ENCODE assay signal across 9 cellular contexts in the genomic region with DNA sequence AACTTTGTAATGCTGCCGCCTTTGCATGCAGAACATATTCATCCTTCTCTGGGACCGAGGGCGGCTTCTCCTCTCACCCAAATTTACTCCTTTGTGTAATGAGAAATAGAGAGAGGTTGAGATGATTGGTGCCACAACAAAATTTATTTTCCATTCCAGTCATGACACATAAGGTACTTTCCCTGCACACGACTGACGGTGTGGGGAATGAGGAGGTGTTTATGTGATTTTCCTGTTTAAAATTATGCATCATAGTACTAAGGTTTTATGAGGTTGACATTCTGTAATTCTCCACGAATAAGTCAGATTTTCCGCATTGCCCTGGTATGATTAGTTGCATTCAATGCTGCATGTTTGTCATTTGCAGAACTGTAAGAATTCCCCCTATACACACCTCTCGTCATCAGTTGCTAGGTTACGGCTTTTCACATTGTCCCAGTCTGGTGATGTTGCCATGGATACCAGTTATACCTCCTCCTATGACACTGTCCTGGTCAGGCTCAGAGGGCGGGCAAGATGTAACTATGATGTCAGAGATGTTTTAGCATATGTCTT. TPM values are rescaled to one million over a fixed set of nuclear protein-coding genes. Genes with fewer than 3 reads are reported as not detected.
A peak's percentile ranks its signal among the peaks of the same experiment; 100 is the strongest.
DNase-seq lines count a peak whose midpoint lies in the region; ATAC-seq and TF ChIP-seq lines count a peak whose summit lies in the region.
"Had no signal": no experiment of that assay in that cellular context is flagged by ENCODE, and none has a peak within 500 bp of the region (broad histone marks: within the 10 kb centered on the region; RNA-seq: fewer than 3 reads in every experiment).

No MANE protein-coding gene starts in this region.

- H3K79me2 ChIP-seq in OCI-LY3 (ENCODE audit: low read length): no peaks in the 10 kb centered on the region
- peaks cover 18% of the 10 kb centered on the region for H3K79me2 ChIP-seq in neural cell (replicated peaks; ENCODE audit: insufficient read depth, low read length)

- TF ChIP-seq EP300 in neural cell (conservative IDR thresholded peaks at IDR 0.05; ENCODE audit: poor library complexity, severe bottlenecking): peak; percentile 92

- H3K4me1 ChIP-seq in OCI-LY3 (ENCODE audit: low read length) (peaks cover 24% of the 10 kb centered on the region), gastrocnemius medialis (no peaks in the 10 kb centered on the region)

- TF ChIP-seq POLR2A in gastrocnemius medialis (IDR thresholded peaks at IDR 0.05): no peak

- H3K9me3 ChIP-seq in OCI-LY3 (ENCODE audit: insufficient read depth, low read length) (no peaks in the 10 kb centered on the region), neural cell (ENCODE audit: low read length) (no peaks in the 10 kb centered on the region), gastrocnemius medialis (no peaks in the 10 kb centered on the region)

- TF ChIP-seq CTCF in OCI-LY3 (IDR thresholded peaks at IDR 0.05; ENCODE audit: low read depth, low read length) (no peak), neural cell (IDR thresholded peaks at IDR 0.05; ENCODE audit: poor library complexity, severe bottlenecking) (no peak), gastrocnemius medialis (IDR thresholded peaks at IDR 0.05 in 4 of 5, conservative IDR thresholded peaks at IDR 0.05 in 1 of 5) (no peak)

- H2AFZ ChIP-seq in OCI-LY3 (ENCODE audit: low read depth, low read length) (no peak overlapping the region), neural cell (ENCODE audit: low read depth, low read length) (no peak overlapping the region)

- peaks cover 3% of the 10 kb centered on the region for H3F3A ChIP-seq in neural cell (ENCODE audit: insufficient read depth, low read length, poor library complexity, severe bottlenecking)

- intact Hi-C loops in Right ventricle myocardium superior (cut with DNase I): no loop called here
- intact Hi-C loops in gastrocnemius medialis (cut with DNase I; ENCODE audit: low total_unique reads): no loop called here

- ATAC-seq in GM18870 (IDR thresholded peaks at IDR 0.05; ENCODE audit: unreplicated experiment): peak; percentile 86
- ATAC-seq in HG02623 (IDR thresholded peaks at IDR 0.05; ENCODE audit: unreplicated experiment): peak; percentile 75
- no peak for ATAC-seq in Right ventricle myocardium superior (ENCODE audit: poor library complexity)
- ATAC-seq in gastrocnemius medialis: no peak

- H3K27ac ChIP-seq in OCI-LY3 (ENCODE audit: low read length): peak overlapping the region; percentile 18
- peak overlapping the region; percentile 97 for H3K27ac ChIP-seq in neural cell (ENCODE audit: low read length)
- no peak overlapping the region for H3K27ac ChIP-seq in gastrocnemius medialis

- H3K9me2 ChIP-seq in neural cell (ENCODE audit: insufficient read depth, low read length): no peaks in the 10 kb centered on the region

- H4K20me1 ChIP-seq in OCI-LY3 (ENCODE audit: insufficient read depth, low read length) (no peaks in the 10 kb centered on the region), neural cell (ENCODE audit: insufficient read depth) (no peaks in the 10 kb centered on the region)

- H3K9ac ChIP-seq in OCI-LY3 (ENCODE audit: low read length) (0 out of 2 replicates have a peak overlapping the region, but pooled peaks have one; percentile 25), neural cell (ENCODE audit: low read length) (peak overlapping the region; percentile 66)

- H3K4me3 ChIP-seq in OCI-LY3 (ENCODE audit: low read length) (peak overlapping the region; percentile 64), neural cell (ENCODE audit: low read length) (peak overlapping the region; percentile 55), gastrocnemius medialis (no peak overlapping the region)
- H3K4me3 ChIP-seq: lung had no signal

- peak overlapping the region; percentile 87 for H3K4me2 ChIP-seq in OCI-LY3 (ENCODE audit: low read length)
- H3K4me2 ChIP-seq in neural cell (ENCODE audit: low read length): peak overlapping the region; percentile 36

- no peaks in the 10 kb centered on the region for H3K27me3 ChIP-seq in OCI-LY3 (ENCODE audit: low read depth, low read length)
- H3K27me3 ChIP-seq in neural cell (ENCODE audit: insufficient read depth, low read depth, low read length): no peaks in the 10 kb centered on the region
- H3K27me3 ChIP-seq in gastrocnemius medialis: peaks cover 0 to 3% (median 3%) of the 10 kb centered on the region in 3 donors

- peak; percentile 67 for DNase-seq in activated gamma-delta T cell treated with anti-CD3 and anti-CD28 coated beads, Interleukin-2, amount 50 U/mL, for 16 hours (ENCODE audit: low read depth)
- DNase-seq in Right ventricle myocardium superior (no peak), gastrocnemius medialis (no peak), hepatic stellate cell (ENCODE audit: low spot score) (no peak)

- H3K36me3 ChIP-seq in OCI-LY3 (replicated peaks; ENCODE audit: low read depth, low read length): no peaks in the 10 kb centered on the region
- no peaks in the 10 kb centered on the region for H3K36me3 ChIP-seq in neural cell (ENCODE audit: insufficient read depth, low read length)
- no peaks in the 10 kb centered on the region for H3K36me3 ChIP-seq in gastrocnemius medialis

- in situ Hi-C loops in gastrocnemius medialis (cut with MboI; ENCODE audit: low sequenced_read_pairs in 4 of 4): no loop called here

- TF ChIP-seq RAD21 in neural cell (conservative IDR thresholded peaks at IDR 0.05): no peak

TF ChIP-seq in neural cell, 6 proteins besides CTCF, POLR2A, EP300 and RAD21:
- TF ChIP-seq MXI1 (conservative IDR thresholded peaks at IDR 0.05; ENCODE audit: poor library complexity, severe bottlenecking) (peak; percentile 59), SMC3 (conservative IDR thresholded peaks at IDR 0.05; ENCODE audit: poor library complexity) (peak; percentile 12), EZH2 (IDR thresholded peaks at IDR 0.05; ENCODE audit: borderline replicate concordance, insufficient read depth, low read length, poor library complexity, severe bottlenecking) (no peak), POLR2AphosphoS5 (IDR thresholded peaks at IDR 0.05) (peak; percentile 70), TAF1 (IDR thresholded peaks at IDR 0.05; ENCODE audit: low read depth) (no peak)
- TF ChIP-seq, protein P1, sequence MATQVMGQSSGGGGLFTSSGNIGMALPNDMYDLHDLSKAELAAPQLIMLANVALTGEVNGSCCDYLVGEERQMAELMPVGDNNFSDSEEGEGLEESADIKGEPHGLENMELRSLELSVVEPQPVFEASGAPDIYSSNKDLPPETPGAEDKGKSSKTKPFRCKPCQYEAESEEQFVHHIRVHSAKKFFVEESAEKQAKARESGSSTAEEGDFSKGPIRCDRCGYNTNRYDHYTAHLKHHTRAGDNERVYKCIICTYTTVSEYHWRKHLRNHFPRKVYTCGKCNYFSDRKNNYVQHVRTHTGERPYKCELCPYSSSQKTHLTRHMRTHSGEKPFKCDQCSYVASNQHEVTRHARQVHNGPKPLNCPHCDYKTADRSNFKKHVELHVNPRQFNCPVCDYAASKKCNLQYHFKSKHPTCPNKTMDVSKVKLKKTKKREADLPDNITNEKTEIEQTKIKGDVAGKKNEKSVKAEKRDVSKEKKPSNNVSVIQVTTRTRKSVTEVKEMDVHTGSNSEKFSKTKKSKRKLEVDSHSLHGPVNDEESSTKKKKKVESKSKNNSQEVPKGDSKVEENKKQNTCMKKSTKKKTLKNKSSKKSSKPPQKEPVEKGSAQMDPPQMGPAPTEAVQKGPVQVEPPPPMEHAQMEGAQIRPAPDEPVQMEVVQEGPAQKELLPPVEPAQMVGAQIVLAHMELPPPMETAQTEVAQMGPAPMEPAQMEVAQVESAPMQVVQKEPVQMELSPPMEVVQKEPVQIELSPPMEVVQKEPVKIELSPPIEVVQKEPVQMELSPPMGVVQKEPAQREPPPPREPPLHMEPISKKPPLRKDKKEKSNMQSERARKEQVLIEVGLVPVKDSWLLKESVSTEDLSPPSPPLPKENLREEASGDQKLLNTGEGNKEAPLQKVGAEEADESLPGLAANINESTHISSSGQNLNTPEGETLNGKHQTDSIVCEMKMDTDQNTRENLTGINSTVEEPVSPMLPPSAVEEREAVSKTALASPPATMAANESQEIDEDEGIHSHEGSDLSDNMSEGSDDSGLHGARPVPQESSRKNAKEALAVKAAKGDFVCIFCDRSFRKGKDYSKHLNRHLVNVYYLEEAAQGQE (IDR thresholded peaks at IDR 0.05; ENCODE audit: borderline replicate concordance): peak; percentile 74

RNA-seq across cellular contexts. Expression of a gene that starts 23.1 kb away (rescaled TPM):
- polyA plus RNA-seq in neural cell: 136 and 198 TPM in 2 replicates
- 77.6 and 77.9 TPM in 2 replicates for polyA minus RNA-seq in neural cell
- 0.35 TPM for total RNA-seq in Right ventricle myocardium superior
- total RNA-seq in gastrocnemius medialis: 1 to 10 TPM in 1 of 4 donors, under 1 TPM in 1, not detected in 2; 0.93 to 1.4 TPM

Comparison
In these comparisons a context has a peak if more than half of its experiments do, and no peak if none do; other contexts are left out.
1. ATAC-seq: peak in GM18870 (single experiment) and HG02623 (single experiment); none in Right ventricle myocardium superior (single experiment) and gastrocnemius medialis (0 of 2).
2. H3K27ac ChIP-seq: peak in OCI-LY3 (single experiment) and neural cell (single experiment); none in gastrocnemius medialis (0 of 4).
3. H3K4me3 ChIP-seq: peak in OCI-LY3 (single experiment) and neural cell (single experiment); none in gastrocnemius medialis (0 of 4).